1 cellular context compared by ENCODE assay signal in the genomic region with DNA sequence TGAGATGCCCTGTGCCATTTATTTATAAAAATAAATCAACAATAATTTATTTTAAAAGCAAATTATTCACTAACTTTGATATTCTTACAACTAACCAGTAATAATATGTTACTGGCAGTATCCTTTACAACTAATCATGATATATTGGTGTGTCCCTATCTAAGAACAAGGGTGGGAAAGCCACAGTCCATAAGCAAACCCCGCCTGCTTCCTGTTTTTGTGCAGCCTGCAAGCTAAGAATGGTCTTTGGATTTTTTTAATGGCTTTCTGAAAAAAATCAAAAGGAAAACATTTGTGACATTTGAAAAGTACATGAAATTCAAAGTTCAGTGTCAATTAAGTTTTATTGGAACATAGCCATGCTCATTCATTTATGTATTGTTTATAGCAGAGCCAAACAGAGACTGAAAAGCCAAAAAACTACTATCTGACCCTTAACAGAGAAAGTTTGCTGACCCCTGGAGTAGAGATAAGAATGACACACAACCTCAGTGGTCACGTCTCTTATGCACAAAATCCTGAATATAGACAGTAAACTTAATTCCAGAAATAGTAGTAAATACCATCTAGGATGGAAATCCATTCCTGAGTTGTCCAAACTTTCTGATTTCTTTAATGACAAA.
A peak's percentile ranks its signal among the peaks of the same experiment; 100 is the strongest.
TF ChIP-seq lines count a peak whose summit lies in the region.

No MANE protein-coding gene starts in this region.

TF ChIP-seq in HepG2, 621 proteins besides CTCF, POLR2A, EP300 and RAD21 (continued from another document):
- TF ChIP-seq, protein P1, sequence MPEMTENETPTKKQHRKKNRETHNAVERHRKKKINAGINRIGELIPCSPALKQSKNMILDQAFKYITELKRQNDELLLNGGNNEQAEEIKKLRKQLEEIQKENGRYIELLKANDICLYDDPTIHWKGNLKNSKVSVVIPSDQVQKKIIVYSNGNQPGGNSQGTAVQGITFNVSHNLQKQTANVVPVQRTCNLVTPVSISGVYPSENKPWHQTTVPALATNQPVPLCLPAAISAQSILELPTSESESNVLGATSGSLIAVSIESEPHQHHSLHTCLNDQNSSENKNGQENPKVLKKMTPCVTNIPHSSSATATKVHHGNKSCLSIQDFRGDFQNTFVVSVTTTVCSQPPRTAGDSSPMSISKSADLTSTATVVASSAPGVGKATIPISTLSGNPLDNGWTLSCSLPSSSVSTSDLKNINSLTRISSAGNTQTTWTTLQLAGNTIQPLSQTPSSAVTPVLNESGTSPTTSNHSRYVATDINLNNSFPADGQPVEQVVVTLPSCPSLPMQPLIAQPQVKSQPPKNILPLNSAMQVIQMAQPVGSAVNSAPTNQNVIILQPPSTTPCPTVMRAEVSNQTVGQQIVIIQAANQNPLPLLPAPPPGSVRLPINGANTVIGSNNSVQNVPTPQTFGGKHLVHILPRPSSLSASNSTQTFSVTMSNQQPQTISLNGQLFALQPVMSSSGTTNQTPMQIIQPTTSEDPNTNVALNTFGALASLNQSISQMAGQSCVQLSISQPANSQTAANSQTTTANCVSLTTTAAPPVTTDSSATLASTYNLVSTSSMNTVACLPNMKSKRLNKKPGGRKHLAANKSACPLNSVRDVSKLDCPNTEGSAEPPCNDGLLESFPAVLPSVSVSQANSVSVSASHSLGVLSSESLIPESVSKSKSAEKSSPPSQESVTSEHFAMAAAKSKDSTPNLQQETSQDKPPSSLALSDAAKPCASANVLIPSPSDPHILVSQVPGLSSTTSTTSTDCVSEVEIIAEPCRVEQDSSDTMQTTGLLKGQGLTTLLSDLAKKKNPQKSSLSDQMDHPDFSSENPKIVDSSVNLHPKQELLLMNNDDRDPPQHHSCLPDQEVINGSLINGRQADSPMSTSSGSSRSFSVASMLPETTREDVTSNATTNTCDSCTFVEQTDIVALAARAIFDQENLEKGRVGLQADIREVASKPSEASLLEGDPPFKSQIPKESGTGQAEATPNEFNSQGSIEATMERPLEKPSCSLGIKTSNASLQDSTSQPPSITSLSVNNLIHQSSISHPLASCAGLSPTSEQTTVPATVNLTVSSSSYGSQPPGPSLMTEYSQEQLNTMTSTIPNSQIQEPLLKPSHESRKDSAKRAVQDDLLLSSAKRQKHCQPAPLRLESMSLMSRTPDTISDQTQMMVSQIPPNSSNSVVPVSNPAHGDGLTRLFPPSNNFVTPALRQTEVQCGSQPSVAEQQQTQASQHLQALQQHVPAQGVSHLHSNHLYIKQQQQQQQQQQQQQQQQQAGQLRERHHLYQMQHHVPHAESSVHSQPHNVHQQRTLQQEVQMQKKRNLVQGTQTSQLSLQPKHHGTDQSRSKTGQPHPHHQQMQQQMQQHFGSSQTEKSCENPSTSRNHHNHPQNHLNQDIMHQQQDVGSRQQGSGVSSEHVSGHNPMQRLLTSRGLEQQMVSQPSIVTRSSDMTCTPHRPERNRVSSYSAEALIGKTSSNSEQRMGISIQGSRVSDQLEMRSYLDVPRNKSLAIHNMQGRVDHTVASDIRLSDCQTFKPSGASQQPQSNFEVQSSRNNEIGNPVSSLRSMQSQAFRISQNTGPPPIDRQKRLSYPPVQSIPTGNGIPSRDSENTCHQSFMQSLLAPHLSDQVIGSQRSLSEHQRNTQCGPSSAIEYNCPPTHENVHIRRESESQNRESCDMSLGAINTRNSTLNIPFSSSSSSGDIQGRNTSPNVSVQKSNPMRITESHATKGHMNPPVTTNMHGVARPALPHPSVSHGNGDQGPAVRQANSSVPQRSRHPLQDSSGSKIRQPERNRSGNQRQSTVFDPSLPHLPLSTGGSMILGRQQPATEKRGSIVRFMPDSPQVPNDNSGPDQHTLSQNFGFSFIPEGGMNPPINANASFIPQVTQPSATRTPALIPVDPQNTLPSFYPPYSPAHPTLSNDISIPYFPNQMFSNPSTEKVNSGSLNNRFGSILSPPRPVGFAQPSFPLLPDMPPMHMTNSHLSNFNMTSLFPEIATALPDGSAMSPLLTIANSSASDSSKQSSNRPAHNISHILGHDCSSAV (CRISPR knock-in tag; IDR thresholded peaks at IDR 0.05; ENCODE audit: borderline replicate concordance): no peak
- TF ChIP-seq REXO4 (CRISPR knock-in tag; IDR thresholded peaks at IDR 0.05; ENCODE audit: borderline replicate concordance) (no peak), NFE2L2 (IDR thresholded peaks at IDR 0.05; ENCODE audit: low read length) (no peak), MTA1 (CRISPR knock-in tag; IDR thresholded peaks at IDR 0.05; ENCODE audit: borderline replicate concordance) (no peak), PHF5A (CRISPR knock-in tag; IDR thresholded peaks at IDR 0.05; ENCODE audit: low read depth, unreplicated experiment) (no peak), PRPF4 (IDR thresholded peaks at IDR 0.05; ENCODE audit: low read depth, low read length, poor library complexity, severe bottlenecking) (no peak), ZSCAN20 (CRISPR knock-in tag; IDR thresholded peaks at IDR 0.05; ENCODE audit: borderline replicate concordance) (no peak), ETV5 (CRISPR knock-in tag; IDR thresholded peaks at IDR 0.05; ENCODE audit: borderline replicate concordance) (peak; percentile 25; the same call in 1 of the 2 replicates), NR1H2 (CRISPR knock-in tag; IDR thresholded peaks at IDR 0.05; ENCODE audit: borderline replicate concordance, low read depth) (no peak), FOXA1 (IDR thresholded peaks at IDR 0.05) (no peak), FOXA1 (CRISPR knock-in tag; IDR thresholded peaks at IDR 0.05) (no peak), ZNF235 (CRISPR knock-in tag; IDR thresholded peaks at IDR 0.05; ENCODE audit: borderline replicate concordance) (no peak), ZNF83 (CRISPR knock-in tag; IDR thresholded peaks at IDR 0.05; ENCODE audit: borderline replicate concordance) (no peak), ZNF720 (CRISPR knock-in tag; IDR thresholded peaks at IDR 0.05) (no peak), ZFP90 (CRISPR knock-in tag; IDR thresholded peaks at IDR 0.05; ENCODE audit: borderline replicate concordance) (no peak), ZNF558 (CRISPR knock-in tag; IDR thresholded peaks at IDR 0.05; ENCODE audit: borderline replicate concordance) (no peak)
- TF ChIP-seq, protein P2, sequence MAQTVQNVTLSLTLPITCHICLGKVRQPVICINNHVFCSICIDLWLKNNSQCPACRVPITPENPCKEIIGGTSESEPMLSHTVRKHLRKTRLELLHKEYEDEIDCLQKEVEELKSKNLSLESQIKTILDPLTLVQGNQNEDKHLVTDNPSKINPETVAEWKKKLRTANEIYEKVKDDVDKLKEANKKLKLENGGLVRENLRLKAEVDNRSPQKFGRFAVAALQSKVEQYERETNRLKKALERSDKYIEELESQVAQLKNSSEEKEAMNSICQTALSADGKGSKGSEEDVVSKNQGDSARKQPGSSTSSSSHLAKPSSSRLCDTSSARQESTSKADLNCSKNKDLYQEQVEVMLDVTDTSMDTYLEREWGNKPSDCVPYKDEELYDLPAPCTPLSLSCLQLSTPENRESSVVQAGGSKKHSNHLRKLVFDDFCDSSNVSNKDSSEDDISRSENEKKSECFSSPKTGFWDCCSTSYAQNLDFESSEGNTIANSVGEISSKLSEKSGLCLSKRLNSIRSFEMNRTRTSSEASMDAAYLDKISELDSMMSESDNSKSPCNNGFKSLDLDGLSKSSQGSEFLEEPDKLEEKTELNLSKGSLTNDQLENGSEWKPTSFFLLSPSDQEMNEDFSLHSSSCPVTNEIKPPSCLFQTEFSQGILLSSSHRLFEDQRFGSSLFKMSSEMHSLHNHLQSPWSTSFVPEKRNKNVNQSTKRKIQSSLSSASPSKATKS (CRISPR knock-in tag; IDR thresholded peaks at IDR 0.05): no peak
- TF ChIP-seq, protein P3, sequence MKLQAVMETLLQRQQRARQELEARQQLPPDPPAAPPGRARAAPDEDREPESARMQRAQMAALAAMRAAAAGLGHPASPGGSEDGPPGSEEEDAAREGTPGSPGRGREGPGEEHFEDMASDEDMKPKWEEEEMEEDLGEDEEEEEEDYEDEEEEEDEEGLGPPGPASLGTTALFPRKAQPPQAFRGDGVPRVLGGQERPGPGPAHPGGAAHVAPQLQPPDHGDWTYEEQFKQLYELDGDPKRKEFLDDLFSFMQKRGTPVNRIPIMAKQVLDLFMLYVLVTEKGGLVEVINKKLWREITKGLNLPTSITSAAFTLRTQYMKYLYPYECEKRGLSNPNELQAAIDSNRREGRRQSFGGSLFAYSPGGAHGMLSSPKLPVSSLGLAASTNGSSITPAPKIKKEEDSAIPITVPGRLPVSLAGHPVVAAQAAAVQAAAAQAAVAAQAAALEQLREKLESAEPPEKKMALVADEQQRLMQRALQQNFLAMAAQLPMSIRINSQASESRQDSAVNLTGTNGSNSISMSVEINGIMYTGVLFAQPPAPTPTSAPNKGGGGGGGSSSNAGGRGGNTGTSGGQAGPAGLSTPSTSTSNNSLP (IDR thresholded peaks at IDR 0.05; ENCODE audit: low read depth, low read length): no peak
TF ChIP-seq in HepG2: peak in this region for 8.
